Comparison of ENCODE assay signal across 10 cellular contexts in the genomic region with DNA sequence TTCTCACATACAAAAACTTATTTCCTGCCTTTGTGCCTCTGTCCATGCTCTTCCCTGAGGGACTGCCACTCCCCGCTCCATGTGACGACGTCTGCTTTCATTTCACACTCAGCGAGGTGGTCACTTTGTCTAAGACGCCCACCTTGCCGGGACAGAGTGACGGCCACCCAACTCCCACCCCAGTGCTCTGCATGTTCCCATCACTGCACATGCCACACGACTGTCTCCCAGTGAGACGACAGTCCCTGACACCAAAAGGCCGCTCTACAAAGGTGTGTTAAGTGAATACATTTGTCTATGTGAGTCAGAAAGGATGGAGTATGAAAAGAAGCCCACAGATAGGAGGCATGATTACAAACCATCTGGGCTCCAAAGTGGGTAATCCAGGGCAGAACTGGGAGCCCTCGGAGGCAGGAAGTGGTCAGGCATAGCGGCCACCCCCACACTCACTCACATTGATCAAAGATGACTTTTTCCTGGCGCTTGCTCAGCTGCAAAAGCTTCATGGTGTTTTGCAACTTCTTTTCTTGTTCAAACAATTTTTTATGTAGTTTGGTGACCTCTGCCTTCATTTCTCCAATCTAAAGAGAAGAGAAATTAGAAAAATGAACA.
DNase-seq lines count a peak whose midpoint lies in the region; ATAC-seq and TF ChIP-seq lines count a peak whose summit lies in the region.
"Had no signal": no experiment of that assay in that cellular context is flagged by ENCODE, and none has a peak within 500 bp of the region (broad histone marks: within the 10 kb centered on the region; RNA-seq: fewer than 3 reads in every experiment).

No MANE protein-coding gene starts in this region.

- peaks cover 59% of the 10 kb centered on the region for H3K36me3 Mint-ChIP-seq in activated CD4-positive, alpha-beta T cell treated with anti-CD3 and anti-CD28 coated beads, Interleukin-2, amount 10 ng/mL, durations not matched to agents 24 days and 14 days (ENCODE audit: low read depth)
- peaks cover 67% of the 10 kb centered on the region for H3K36me3 Mint-ChIP-seq in activated CD4-positive, alpha-beta memory T cell treated with anti-CD3 and anti-CD28 coated beads, Interleukin-2, amount 10 ng/mL, durations not matched to agents 7 days and 5 days (ENCODE audit: low read depth)
- peaks cover 84% of the 10 kb centered on the region for H3K36me3 Mint-ChIP-seq in stimulated activated effector memory CD8-positive, alpha-beta T cell treated with anti-CD3 and anti-CD28 coated beads, Interleukin-12 subunit alpha, Interleukin-12 subunit beta, amount 100 ng/mL, for 72 hours

- DNase-seq in activated CD4-positive, alpha-beta T cell treated with anti-CD3 and anti-CD28 coated beads, Interleukin-2, amount 10 ng/mL, durations not matched to agents 24 days and 14 days, result peak; percentile 86
- DNase-seq in activated CD4-positive, alpha-beta T cell treated with anti-CD3 and anti-CD28 coated beads for 1 hour, result no peak
- DNase-seq in activated CD4-positive, alpha-beta memory T cell treated with anti-CD3 and anti-CD28 coated beads, Interleukin-2, amount 10 ng/mL, durations not matched to agents 7 days and 5 days, result peak; percentile 61
- peak; percentile 95 for DNase-seq in fibroblast of villous mesenchyme (ENCODE audit: low read depth)
- DNase-seq in stimulated activated effector memory CD8-positive, alpha-beta T cell treated with anti-CD3 and anti-CD28 coated beads, Interleukin-12 subunit alpha, Interleukin-12 subunit beta, amount 100 ng/mL, for 72 hours (ENCODE audit: low spot score in 2 of 2), result peak in 1 of 2 donors; percentile 18
- DNase-seq in dermis blood vessel endothelial cell, result no peak
- no peak for DNase-seq in cerebellar nuclear complex (lab: John Stamatoyannopoulos, UW)
- DNase-seq: left ventricle myocardium superior had no signal

- no peak overlapping the region for H3K4me3 ChIP-seq in fibroblast of villous mesenchyme (ENCODE audit: low read depth, low read length)

- H3K9me3 Mint-ChIP-seq in activated CD4-positive, alpha-beta T cell treated with anti-CD3 and anti-CD28 coated beads, Interleukin-2, amount 10 ng/mL, durations not matched to agents 24 days and 14 days, result no peaks in the 10 kb centered on the region
- H3K9me3 Mint-ChIP-seq in activated CD4-positive, alpha-beta memory T cell treated with anti-CD3 and anti-CD28 coated beads, Interleukin-2, amount 10 ng/mL, durations not matched to agents 7 days and 5 days, result no peaks in the 10 kb centered on the region
- H3K9me3 Mint-ChIP-seq in stimulated activated effector memory CD8-positive, alpha-beta T cell treated with anti-CD3 and anti-CD28 coated beads, Interleukin-12 subunit alpha, Interleukin-12 subunit beta, amount 100 ng/mL, for 72 hours, result no peaks in the 10 kb centered on the region

- peak; percentile 95 for ATAC-seq in stimulated activated effector memory CD8-positive, alpha-beta T cell treated with anti-CD3 and anti-CD28 coated beads, Interleukin-12 subunit alpha, Interleukin-12 subunit beta, amount 100 ng/mL, for 72 hours
- no peak for ATAC-seq in HG03457 (IDR thresholded peaks at IDR 0.05; ENCODE audit: unreplicated experiment)
- ATAC-seq: left ventricle myocardium superior had no signal

- no peak for TF ChIP-seq CTCF in fibroblast of villous mesenchyme (IDR thresholded peaks at IDR 0.05; ENCODE audit: insufficient read depth, low read depth, low read length)

- peaks cover 30% of the 10 kb centered on the region for H3K4me1 Mint-ChIP-seq in activated CD4-positive, alpha-beta T cell treated with anti-CD3 and anti-CD28 coated beads, Interleukin-2, amount 10 ng/mL, durations not matched to agents 24 days and 14 days
- peaks cover 39% of the 10 kb centered on the region for H3K4me1 Mint-ChIP-seq in activated CD4-positive, alpha-beta memory T cell treated with anti-CD3 and anti-CD28 coated beads, Interleukin-2, amount 10 ng/mL, durations not matched to agents 7 days and 5 days
- peaks cover 32% of the 10 kb centered on the region for H3K4me1 Mint-ChIP-seq in stimulated activated effector memory CD8-positive, alpha-beta T cell treated with anti-CD3 and anti-CD28 coated beads, Interleukin-12 subunit alpha, Interleukin-12 subunit beta, amount 100 ng/mL, for 72 hours
- H3K4me1 Mint-ChIP-seq: B cell had no signal

- H3K4me3 Mint-ChIP-seq in activated CD4-positive, alpha-beta T cell treated with anti-CD3 and anti-CD28 coated beads, Interleukin-2, amount 10 ng/mL, durations not matched to agents 24 days and 14 days, result peak overlapping the region; percentile 71
- no peak overlapping the region for H3K4me3 Mint-ChIP-seq in activated CD4-positive, alpha-beta memory T cell treated with anti-CD3 and anti-CD28 coated beads, Interleukin-2, amount 10 ng/mL, durations not matched to agents 7 days and 5 days
- peak overlapping the region; percentile 40 for H3K4me3 Mint-ChIP-seq in stimulated activated effector memory CD8-positive, alpha-beta T cell treated with anti-CD3 and anti-CD28 coated beads, Interleukin-12 subunit alpha, Interleukin-12 subunit beta, amount 100 ng/mL, for 72 hours
- H3K4me3 Mint-ChIP-seq: B cell had no signal

- H3K27me3 Mint-ChIP-seq in activated CD4-positive, alpha-beta T cell treated with anti-CD3 and anti-CD28 coated beads, Interleukin-2, amount 10 ng/mL, durations not matched to agents 24 days and 14 days, result no peaks in the 10 kb centered on the region
- no peaks in the 10 kb centered on the region for H3K27me3 Mint-ChIP-seq in activated CD4-positive, alpha-beta memory T cell treated with anti-CD3 and anti-CD28 coated beads, Interleukin-2, amount 10 ng/mL, durations not matched to agents 7 days and 5 days
- H3K27me3 Mint-ChIP-seq: B cell had no signal

- intact Hi-C loops in activated CD4-positive, alpha-beta T cell treated with anti-CD3 and anti-CD28 coated beads, Interleukin-2, amount 10 ng/mL, durations not matched to agents 24 days and 14 days (cut with micrococcal nuclease), result loop anchor here (1.0 to 5.0 kb wide), 3 partner anchors 45 to 186 kb away; a partner anchor contains a TSS

- CTCF ChIA-PET in activated CD4-positive, alpha-beta memory T cell treated with anti-CD3 and anti-CD28 coated beads, Interleukin-2, amount 10 ng/mL, durations not matched to agents 7 days and 5 days (lab: Charles Lee), result no interaction called here

- H3K27ac Mint-ChIP-seq in activated CD4-positive, alpha-beta T cell treated with anti-CD3 and anti-CD28 coated beads, Interleukin-2, amount 10 ng/mL, durations not matched to agents 24 days and 14 days, result peak overlapping the region; percentile 81
- H3K27ac Mint-ChIP-seq in activated CD4-positive, alpha-beta memory T cell treated with anti-CD3 and anti-CD28 coated beads, Interleukin-2, amount 10 ng/mL, durations not matched to agents 7 days and 5 days, result peak overlapping the region; percentile 64
- peak overlapping the region; percentile 79 for H3K27ac Mint-ChIP-seq in stimulated activated effector memory CD8-positive, alpha-beta T cell treated with anti-CD3 and anti-CD28 coated beads, Interleukin-12 subunit alpha, Interleukin-12 subunit beta, amount 100 ng/mL, for 72 hours
- H3K27ac Mint-ChIP-seq: B cell had no signal

- POLR2A ChIA-PET in activated CD4-positive, alpha-beta memory T cell treated with anti-CD3 and anti-CD28 coated beads, Interleukin-2, amount 10 ng/mL, durations not matched to agents 7 days and 5 days (lab: Charles Lee), result no interaction called here

Comparison
In these comparisons a context has a peak if more than half of its experiments do, and no peak if none do; other contexts are left out.
1. DNase-seq: peak in activated CD4-positive, alpha-beta T cell treated with anti-CD3 and anti-CD28 coated beads, Interleukin-2, amount 10 ng/mL, durations not matched to agents 24 days and 14 days (single experiment), activated CD4-positive, alpha-beta memory T cell treated with anti-CD3 and anti-CD28 coated beads, Interleukin-2, amount 10 ng/mL, durations not matched to agents 7 days and 5 days (single experiment) and fibroblast of villous mesenchyme (single experiment); none in activated CD4-positive, alpha-beta T cell treated with anti-CD3 and anti-CD28 coated beads for 1 hour (single experiment), dermis blood vessel endothelial cell (single experiment) and cerebellar nuclear complex (0 of 2).
2. Peak in every context shown above with its lines, with median percentiles within 50 percentile points of each other: H3K27ac Mint-ChIP-seq.